ENCODE assay signal across 1 cellular context in genomic region chr14:75084513-75084912, GRCh38.
TF ChIP-seq lines count a peak whose summit lies in the region.

No MANE protein-coding gene starts in this region.

TF ChIP-seq in K562, 482 proteins besides CTCF, POLR2A, EP300 and RAD21:
- no peak for TF ChIP-seq ZNF134 (CRISPR knock-in tag; conservative IDR thresholded peaks at IDR 0.05)
- TF ChIP-seq ZNF124 (CRISPR knock-in tag; IDR thresholded peaks at IDR 0.05) = no peak
- no peak for TF ChIP-seq MGA (IDR thresholded peaks at IDR 0.05)
- no peak for TF ChIP-seq AFF4 (CRISPR knock-in tag; IDR thresholded peaks at IDR 0.05)
- TF ChIP-seq ZNF507 (tag; conservative IDR thresholded peaks at IDR 0.05) = no peak
- TF ChIP-seq CCAR2 (IDR thresholded peaks at IDR 0.05; ENCODE audit: low read depth, low read length) = no peak
- no peak for TF ChIP-seq JUND (IDR thresholded peaks at IDR 0.05; ENCODE audit: borderline replicate concordance, low read depth, low read length)
- no peak for TF ChIP-seq JUND (tag; IDR thresholded peaks at IDR 0.05; ENCODE audit: borderline replicate concordance, low read depth, low read length)
- TF ChIP-seq KAT8 (IDR thresholded peaks at IDR 0.05; ENCODE audit: low read depth) = no peak
- TF ChIP-seq TFAP4 (CRISPR knock-in tag; IDR thresholded peaks at IDR 0.05; ENCODE audit: borderline replicate concordance) = no peak
- TF ChIP-seq SUPT5H (IDR thresholded peaks at IDR 0.05) = no peak
- TF ChIP-seq ZNF253 (CRISPR knock-in tag; conservative IDR thresholded peaks at IDR 0.05) = no peak
- no peak for TF ChIP-seq E2F1 (CRISPR knock-in tag; IDR thresholded peaks at IDR 0.05)
- TF ChIP-seq BRD9 (IDR thresholded peaks at IDR 0.05; ENCODE audit: low read depth, partially characterized antibody) = no peak
- no peak for TF ChIP-seq SLC30A9 (CRISPR knock-in tag; IDR thresholded peaks at IDR 0.05)
